ENCODE assay signal across 20 cellular contexts in genomic region chr1:173153503-173153902, GRCh38. TPM values are rescaled to one million over a fixed set of nuclear protein-coding genes. Genes with fewer than 3 reads are reported as not detected.
"Had no signal": no experiment of that assay in that cellular context is flagged by ENCODE, and none has a peak within 500 bp of the region (broad histone marks: within the 10 kb centered on the region; RNA-seq: fewer than 3 reads in every experiment).

No MANE protein-coding gene starts in this region.

- H3K27me3 Mint-ChIP-seq: IgD-negative memory B cell had no signal

- H3K27me3 ChIP-seq: SJSA1 had no signal

- H3K9me3 ChIP-seq: SJSA1 had no signal

- H3K4me3 ChIP-seq: SJSA1, SK-N-MC had no signal

- H3K36me3 ChIP-seq: SJSA1 had no signal

- DNase-seq: KBM-7, MV-4-11, NCI-H1048, NCI-H1105, NCI-H1417, NCI-H1436 treated with DMSO at 0.1 percent for 48 hours, NCI-H1694, NCI-H187 treated with DMSO at 0.1 percent for 48 hours, NCI-H2029 treated with DMSO at 0.1 percent for 48 hours, NCI-H2171 treated with DMSO at 0.1 percent for 48 hours, NCI-H524, NCI-H526 treated with DMSO at 0.1 percent for 48 hours, NCI-H748 treated with DMSO at 0.1 percent for 48 hours, Right ventricle myocardium superior, RPMI8226, SIG-M5 had no signal

- H3K27ac ChIP-seq: SJSA1, SK-N-MC had no signal

RNA-seq across cellular contexts. Expression of gene TNFSF4, which starts 53.6 kb away (rescaled TPM):
- total RNA-seq: HT1080 had no signal
